In the genomic region with DNA sequence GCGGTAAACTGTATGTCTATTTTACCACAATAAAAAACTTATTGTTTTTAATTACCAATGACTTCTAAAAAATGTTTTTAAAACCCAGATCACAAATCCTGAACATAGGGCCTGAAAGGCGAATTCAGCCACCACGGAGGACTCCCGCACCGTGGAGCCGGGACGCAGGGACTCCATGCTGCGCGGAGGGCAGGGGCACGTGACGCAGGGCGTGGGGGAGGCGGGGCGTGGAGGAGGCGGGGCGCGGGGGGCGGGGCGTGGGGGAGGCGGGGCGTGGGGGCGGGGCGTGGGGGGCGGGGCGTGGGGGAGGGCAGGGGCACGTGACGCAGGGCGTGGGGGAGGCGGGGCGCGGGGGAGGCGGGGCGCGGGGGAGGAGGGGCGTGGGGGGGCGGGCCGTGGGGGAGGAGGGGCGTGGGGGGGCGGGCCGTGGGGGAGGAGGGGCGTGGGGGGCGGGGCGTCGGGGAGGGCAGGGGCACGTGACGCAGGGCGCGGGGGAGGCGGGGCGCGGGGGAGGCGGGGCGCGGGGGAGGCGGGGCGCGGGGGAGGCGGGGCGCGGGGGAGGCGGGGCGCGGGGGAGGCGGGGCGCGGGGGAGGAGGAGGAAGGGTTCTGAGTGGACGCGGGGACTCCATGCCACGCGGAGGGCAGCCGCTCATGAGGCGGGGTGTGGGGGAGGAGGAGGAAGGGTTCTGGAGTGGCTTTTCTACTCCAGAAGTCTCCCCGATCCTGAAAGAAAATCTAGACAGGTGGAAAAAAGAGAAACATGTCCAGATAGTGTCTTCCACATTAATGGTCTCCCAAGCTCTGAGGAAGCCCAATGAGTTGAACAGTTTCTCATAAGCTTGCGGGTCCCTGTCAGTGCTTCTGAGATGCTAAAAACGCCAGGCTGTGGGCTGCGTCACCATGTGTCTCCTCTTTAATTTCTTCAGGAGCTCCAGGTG, we compare ENCODE assay signal across 8 cellular contexts.
DNase-seq lines count a peak whose midpoint lies in the region; ATAC-seq and TF ChIP-seq lines count a peak whose summit lies in the region.

No MANE protein-coding gene starts in this region.

- peak overlapping the region; percentile 33 to 71 for H3K27ac Mint-ChIP-seq in effector memory CD8-positive, alpha-beta T cell
- peak overlapping the region; percentile 54 for H3K27ac Mint-ChIP-seq in memory B cell

- H3K36me3 Mint-ChIP-seq in effector memory CD8-positive, alpha-beta T cell (ENCODE audit: insufficient read depth): peaks cover 22% of the 10 kb centered on the region
- H3K36me3 Mint-ChIP-seq in memory B cell: peaks cover 5% of the 10 kb centered on the region

- ATAC-seq in HG02884 (IDR thresholded peaks at IDR 0.05; ENCODE audit: unreplicated experiment) (peak; percentile 49), memory B cell (ENCODE audit: low read depth) (peak; percentile 83), GM18520 (IDR thresholded peaks at IDR 0.05; ENCODE audit: unreplicated experiment) (no peak)
- ATAC-seq in effector memory CD8-positive, alpha-beta T cell (replicated peaks): peak; percentile 84

- no peaks in the 10 kb centered on the region for H3K27me3 Mint-ChIP-seq in effector memory CD8-positive, alpha-beta T cell
- H3K27me3 Mint-ChIP-seq in memory B cell: peaks cover 22% of the 10 kb centered on the region

- no peak for TF ChIP-seq CTCF in GM10266 (IDR thresholded peaks at IDR 0.05; ENCODE audit: control insufficient read depth, insufficient read depth, low read depth, missing control alignments)

- peaks cover 0 to 2% of the 10 kb centered on the region in 2 donors for H3K9me3 Mint-ChIP-seq in effector memory CD8-positive, alpha-beta T cell
- peaks cover 9% of the 10 kb centered on the region for H3K9me3 Mint-ChIP-seq in memory B cell

- peak; percentile 85 for DNase-seq in GM10266 (ENCODE audit: extremely low spot score)
- peak; percentile 58 to 85 for DNase-seq in NCI-H526 (lab: John Stamatoyannopoulos, UW)
- peak; percentile 50 for DNase-seq in activated CD8-positive, alpha-beta memory T cell treated with anti-CD3 and anti-CD28 coated beads, Interleukin-2, amount 50 U/mL, for 1 hour (ENCODE audit: extremely low read depth)
- peak; percentile 52 to 62 (median 60) for DNase-seq in effector memory CD8-positive, alpha-beta T cell
- peak; percentile 43 to 46 for DNase-seq in memory B cell (ENCODE audit: low spot score in 2 of 2)
- peak; percentile 42 for DNase-seq in stimulated activated CD8-positive, alpha-beta memory T cell treated with anti-CD3 and anti-CD28 coated beads, Interleukin-12 subunit alpha, Interleukin-12 subunit beta, amount 100 ng/mL, for 24 hours (ENCODE audit: extremely low read depth)

- H3K4me3 Mint-ChIP-seq in effector memory CD8-positive, alpha-beta T cell: peak overlapping the region; percentile 67 to 75
- H3K4me3 Mint-ChIP-seq in memory B cell: peak overlapping the region; percentile 79

- peaks cover 10 to 19% of the 10 kb centered on the region in 2 donors for H3K4me1 Mint-ChIP-seq in effector memory CD8-positive, alpha-beta T cell (ENCODE audit: low read depth in 2 of 2)
- peaks cover 10% of the 10 kb centered on the region for H3K4me1 Mint-ChIP-seq in memory B cell
